ENCODE assay signal across 32 cellular contexts in the genomic region with DNA sequence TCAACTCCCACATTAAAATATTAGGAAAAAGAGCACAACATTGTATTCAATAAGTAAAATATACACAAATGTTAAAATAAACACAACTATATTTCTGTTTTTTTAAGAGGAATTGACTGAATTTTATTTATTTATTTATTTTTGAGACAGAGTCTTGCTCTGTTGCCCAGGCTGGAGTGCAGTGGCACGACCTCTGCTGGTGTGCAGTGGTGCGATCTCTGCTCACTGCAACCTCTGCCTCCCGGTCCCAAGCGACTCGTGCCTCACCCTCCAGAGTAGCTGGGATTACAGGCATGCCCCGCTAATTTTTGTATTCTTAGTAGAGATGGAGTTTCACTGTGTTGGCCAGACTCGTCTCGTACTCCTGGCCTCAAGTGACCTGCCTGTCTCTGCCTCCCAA. TPM values are rescaled to one million over a fixed set of nuclear protein-coding genes. Genes with fewer than 3 reads are reported as not detected.
A peak's percentile ranks its signal among the peaks of the same experiment; 100 is the strongest.
DNase-seq lines count a peak whose midpoint lies in the region; ATAC-seq, FAIRE-seq and TF ChIP-seq lines count a peak whose summit lies in the region.
"Had no signal": no experiment of that assay in that cellular context is flagged by ENCODE, and none has a peak within 500 bp of the region (broad histone marks: within the 10 kb centered on the region; RNA-seq: fewer than 3 reads in every experiment).

No MANE protein-coding gene starts in this region.

- H3K4me2 ChIP-seq in Loucy (ENCODE audit: low read depth, low read length, poor library complexity, severe bottlenecking) (no peak overlapping the region), OCI-LY3 (ENCODE audit: low read length) (no peak overlapping the region)
- H3K4me2 ChIP-seq: BLaER1 had no signal

- H3K79me2 ChIP-seq in Loucy (ENCODE audit: insufficient read depth, low read length) (no peaks in the 10 kb centered on the region), OCI-LY3 (ENCODE audit: low read length) (no peaks in the 10 kb centered on the region)

- H4K20me1 ChIP-seq in Loucy (ENCODE audit: insufficient read depth, low read length, poor library complexity, severe bottlenecking) = no peaks in the 10 kb centered on the region
- no peaks in the 10 kb centered on the region for H4K20me1 ChIP-seq in OCI-LY3 (ENCODE audit: insufficient read depth, low read length)
- H4K20me1 ChIP-seq: BLaER1 had no signal

- no peaks in the 10 kb centered on the region for H3F3A ChIP-seq in Loucy (ENCODE audit: low read depth)

- H3K27ac ChIP-seq in OCI-LY3 (ENCODE audit: low read length) (no peak overlapping the region), foreskin keratinocyte (no peak overlapping the region)
- H3K27ac ChIP-seq: BLaER1 had no signal

- DNase-seq in SK-MEL-5 (ENCODE audit: low read depth, low spot score) (peak; percentile 2), foreskin keratinocyte (no peak), RCC 7860 (ENCODE audit: low spot score) (no peak)
- no peak for DNase-seq in activated effector memory CD4-positive, alpha-beta T cell treated with Interleukin-2 at 50 U/mL for 16 hours
- DNase-seq: 8988T; ACHN; BE2C; C1 segment of cervical spinal cord; CD4-positive, alpha-beta memory T cell; CD4-positive, CD25-positive, alpha-beta regulatory T cell; CD8-positive, alpha-beta memory T cell; COR-L47; DMS 273 treated with DMSO at 0.1 percent for 48 hours; DMS153; DMS53; DMS79; DND-41; EL; GDM1 had no signal

- H3K36me3 ChIP-seq in Loucy (ENCODE audit: insufficient read depth, low read length) = no peaks in the 10 kb centered on the region
- H3K36me3 ChIP-seq in OCI-LY3 (replicated peaks; ENCODE audit: low read depth, low read length) = no peaks in the 10 kb centered on the region
- H3K36me3 ChIP-seq: BE2C, BLaER1 had no signal

- no peak overlapping the region for H2AFZ ChIP-seq in Loucy (ENCODE audit: low read length)
- no peak overlapping the region for H2AFZ ChIP-seq in OCI-LY3 (ENCODE audit: low read depth, low read length)

- TF ChIP-seq CTCF in Loucy (conservative IDR thresholded peaks at IDR 0.05; ENCODE audit: low read length) (0 out of 2 replicates have a peak, but pooled peaks have one; percentile 12), OCI-LY3 (IDR thresholded peaks at IDR 0.05; ENCODE audit: low read depth, low read length) (0 out of 2 replicates have a peak, but pooled peaks have one; percentile 5), foreskin keratinocyte (conservative IDR thresholded peaks at IDR 0.05) (peak; percentile 6)

- H3K27me3 ChIP-seq in Loucy (ENCODE audit: insufficient read depth, low read length, poor library complexity, severe bottlenecking) (no peaks in the 10 kb centered on the region), OCI-LY3 (ENCODE audit: low read depth, low read length) (no peaks in the 10 kb centered on the region), foreskin keratinocyte (no peaks in the 10 kb centered on the region)
- H3K27me3 ChIP-seq: BE2C, BLaER1 had no signal

- H3K9me2 ChIP-seq in Loucy (replicated peaks; ENCODE audit: low read depth, low read length) = no peaks in the 10 kb centered on the region

- H3K4me3 ChIP-seq in Loucy (ENCODE audit: low read length, poor library complexity, severe bottlenecking) = no peak overlapping the region
- no peak overlapping the region for H3K4me3 ChIP-seq in OCI-LY3 (ENCODE audit: low read length)
- H3K4me3 ChIP-seq: BLaER1, GM12878 had no signal

- ATAC-seq in foreskin keratinocyte (no peak), GM21529 (IDR thresholded peaks at IDR 0.05; ENCODE audit: unreplicated experiment) (no peak)
- ATAC-seq: GM12878 had no signal

- H3K9me3 ChIP-seq in Loucy (ENCODE audit: insufficient read depth, low read depth, low read length) (no peaks in the 10 kb centered on the region), OCI-LY3 (ENCODE audit: insufficient read depth, low read length) (no peaks in the 10 kb centered on the region)
- H3K9me3 ChIP-seq: BE2C, BLaER1 had no signal

- H3K4me1 ChIP-seq in Loucy (ENCODE audit: insufficient read depth, low read length, poor library complexity, severe bottlenecking) = no peaks in the 10 kb centered on the region
- H3K4me1 ChIP-seq in OCI-LY3 (ENCODE audit: low read length) = peaks cover 28% of the 10 kb centered on the region
- no peaks in the 10 kb centered on the region for H3K4me1 ChIP-seq in foreskin keratinocyte
- H3K4me1 ChIP-seq: BE2C, BLaER1 had no signal

- in situ Hi-C loops in SK-MEL-5 (cut with HindIII; ENCODE audit: low pct_unique_long_range_greater_than_20kb, low sequenced_read_pairs) = no loop called here

- H3K9ac ChIP-seq in Loucy (ENCODE audit: low read depth, low read length, poor library complexity, severe bottlenecking) (no peak overlapping the region), OCI-LY3 (ENCODE audit: low read length) (no peak overlapping the region)
- H3K9ac ChIP-seq: BLaER1 had no signal

- no peak for FAIRE-seq in RCC 7860 (lab: Jason Lieb, UNC)
- FAIRE-seq: A204.1, GM12878, GM12892, GM18507 had no signal

RNA-seq across cellular contexts. Expression of a gene that starts 31.4 kb away (rescaled TPM):
- total RNA-seq in SK-MEL-5 (2014; rRNA removed; shearing (Covaris generic)) = not detected in 2 replicates
- polyA plus RNA-seq in SK-MEL-5 (2015; cell fraction: cytosol; rRNA removed) = not detected in 2 replicates
- polyA plus RNA-seq in SK-MEL-5 (2015; cell fraction: nucleus; rRNA removed) = not detected in 2 replicates
- total RNA-seq in foreskin keratinocyte = not detected in 2 replicates
- polyA plus RNA-seq in foreskin keratinocyte = not detected in 2 replicates
- total RNA-seq: A673; CD4-positive, alpha-beta memory T cell; CD4-positive, CD25-positive, alpha-beta regulatory T cell; CD8-positive, alpha-beta memory T cell; Daoy; G401; GM12878 had no signal
- polyA plus RNA-seq: AG04450; CD14-positive monocyte; CD4-positive, alpha-beta memory T cell; CD4-positive, CD25-positive, alpha-beta regulatory T cell; CD8-positive, alpha-beta memory T cell; GM12878 had no signal
